In genomic region chr3:14818804-14819500, GRCh38 we compare ENCODE assay signal across 1 cellular context.
TF ChIP-seq lines count a peak whose summit lies in the region.

A gene with protein sequence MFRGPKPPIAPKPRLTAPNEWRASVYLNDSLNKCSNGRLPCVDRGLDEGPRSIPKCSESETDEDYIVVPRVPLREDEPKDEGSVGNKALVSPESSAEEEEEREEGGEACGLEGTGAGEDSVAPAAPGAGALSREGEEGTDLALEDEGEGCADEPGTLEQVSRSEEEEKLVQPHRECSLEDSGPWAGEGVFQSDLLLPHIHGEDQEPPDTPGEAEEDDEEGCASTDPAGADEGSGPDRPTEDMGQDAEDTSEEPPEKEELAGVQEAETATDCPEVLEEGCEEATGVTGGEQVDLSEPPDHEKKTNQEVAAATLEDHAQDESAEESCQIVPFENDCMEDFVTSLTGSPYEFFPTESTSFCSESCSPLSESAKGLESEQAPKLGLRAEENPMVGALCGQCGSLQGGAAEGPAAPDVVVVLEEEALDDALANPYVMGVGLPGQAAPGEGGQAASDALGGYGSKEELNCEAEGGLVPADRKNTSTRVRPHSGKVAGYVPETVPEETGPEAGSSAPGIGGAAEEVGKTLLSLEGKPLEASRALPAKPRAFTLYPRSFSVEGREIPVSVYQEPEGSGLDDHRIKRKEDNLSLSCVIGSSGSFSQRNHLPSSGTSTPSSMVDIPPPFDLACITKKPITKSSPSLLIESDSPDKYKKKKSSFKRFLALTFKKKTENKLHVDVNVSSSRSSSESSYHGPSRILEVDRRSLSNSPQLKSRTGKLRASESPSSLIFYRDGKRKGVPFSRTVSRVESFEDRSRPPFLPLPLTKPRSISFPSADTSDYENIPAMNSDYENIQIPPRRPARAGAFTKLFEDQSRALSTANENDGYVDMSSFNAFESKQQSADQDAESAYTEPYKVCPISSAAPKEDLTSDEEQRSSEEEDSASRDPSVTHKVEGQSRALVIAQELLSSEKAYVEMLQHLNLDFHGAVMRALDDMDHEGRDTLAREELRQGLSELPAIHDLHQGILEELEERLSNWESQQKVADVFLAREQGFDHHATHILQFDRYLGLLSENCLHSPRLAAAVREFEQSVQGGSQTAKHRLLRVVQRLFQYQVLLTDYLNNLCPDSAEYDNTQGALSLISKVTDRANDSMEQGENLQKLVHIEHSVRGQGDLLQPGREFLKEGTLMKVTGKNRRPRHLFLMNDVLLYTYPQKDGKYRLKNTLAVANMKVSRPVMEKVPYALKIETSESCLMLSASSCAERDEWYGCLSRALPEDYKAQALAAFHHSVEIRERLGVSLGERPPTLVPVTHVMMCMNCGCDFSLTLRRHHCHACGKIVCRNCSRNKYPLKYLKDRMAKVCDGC (N-terminal part only) (plus strand): TSS chr3:14818962. CDS start chr3:14819072, 110 bp downstream.

TF ChIP-seq in endothelial cell of umbilical vein, 7 proteins besides CTCF, POLR2A, EP300 and RAD21:
- TF ChIP-seq GATA2 (IDR thresholded peaks at IDR 0.05; ENCODE audit: insufficient read depth, insufficient read length, low read depth, low read length) (no peak), JUN (IDR thresholded peaks at IDR 0.05; ENCODE audit: borderline replicate concordance, insufficient read depth, insufficient read length, low read depth) (no peak), FOS (IDR thresholded peaks at IDR 0.05; ENCODE audit: borderline replicate concordance, insufficient read depth, low read length) (no peak), POLR2AphosphoS5 (IDR thresholded peaks at IDR 0.05; ENCODE audit: insufficient read depth, low read depth, low read length) (no peak), EZH2 (IDR thresholded peaks at IDR 0.05; ENCODE audit: borderline replicate concordance, low read depth, low read length, severe bottlenecking) (no peak), MYC (IDR thresholded peaks at IDR 0.05; ENCODE audit: low read depth, low read length) (no peak)
- TF ChIP-seq, protein P1, sequence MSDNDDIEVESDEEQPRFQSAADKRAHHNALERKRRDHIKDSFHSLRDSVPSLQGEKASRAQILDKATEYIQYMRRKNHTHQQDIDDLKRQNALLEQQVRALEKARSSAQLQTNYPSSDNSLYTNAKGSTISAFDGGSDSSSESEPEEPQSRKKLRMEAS (IDR thresholded peaks at IDR 0.05; ENCODE audit: insufficient read depth, insufficient read length) = no peak
